Comparison of ENCODE assay signal across 8 cellular contexts in the genomic region with DNA sequence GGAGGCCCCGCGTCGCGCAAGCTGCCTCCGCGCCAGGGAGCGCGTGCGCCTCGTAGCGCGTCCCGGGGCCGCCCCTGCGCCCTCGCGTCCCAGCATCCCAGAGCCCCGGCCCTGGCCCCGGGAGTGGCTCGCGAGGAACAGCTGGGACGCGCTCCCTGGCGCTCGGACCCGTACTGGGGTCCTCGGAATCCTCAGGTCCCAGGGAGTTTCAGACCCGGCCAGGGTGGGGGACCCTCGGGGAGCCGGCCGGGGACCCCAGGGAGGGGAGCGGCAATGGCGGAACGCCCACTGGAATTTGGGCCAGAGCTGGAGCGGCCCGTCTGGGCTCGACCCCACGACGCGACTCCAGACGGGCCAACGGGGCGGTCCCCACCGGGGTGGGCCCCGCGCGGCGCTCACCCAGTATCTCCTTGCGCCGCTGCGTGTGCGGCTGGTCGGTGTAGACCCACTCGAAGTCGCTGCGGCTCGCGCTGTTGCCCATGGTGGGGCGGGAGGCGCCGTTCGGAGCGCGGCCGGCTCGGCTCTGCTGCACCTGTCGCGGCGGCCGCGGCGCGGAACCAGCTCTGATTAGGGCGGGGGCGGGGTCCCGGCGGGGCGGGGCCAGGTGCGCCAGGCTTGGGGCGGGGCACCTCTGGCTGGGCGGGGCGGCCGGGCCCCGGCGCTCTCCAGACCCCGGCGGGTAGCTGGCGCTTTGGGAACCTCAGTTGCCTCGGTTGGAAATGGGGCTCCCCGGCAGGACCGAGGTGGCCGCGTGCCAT. TPM values are rescaled to one million over a fixed set of nuclear protein-coding genes. Genes with fewer than 3 reads are reported as not detected.
DNase-seq lines count a peak whose midpoint lies in the region; ATAC-seq, FAIRE-seq and TF ChIP-seq lines count a peak whose summit lies in the region.

DEGS2 (minus strand) TSS at position 539 of the 758 bp plus-strand sequence; CDS start at position 481, 58 bp downstream.

- ATAC-seq in GM19463 (IDR thresholded peaks at IDR 0.05; ENCODE audit: unreplicated experiment) (peak; percentile 64), HG02763 (IDR thresholded peaks at IDR 0.05; ENCODE audit: unreplicated experiment) (no peak)

- TF ChIP-seq CTCF in BE2C (IDR thresholded peaks at IDR 0.05; ENCODE audit: low read depth, low read length) (no peak), cardiac muscle cell (IDR thresholded peaks at IDR 0.05; ENCODE audit: low read depth, low read length) (no peak)

- H3K27ac ChIP-seq in cardiac muscle cell = no peak within 1 kb of the TSS

- FAIRE-seq in urothelium cell line (lab: Jason Lieb, UNC) = no peak

- H3K4me1 ChIP-seq in BE2C (peaks cover 6% of the 10 kb centered on the region), cardiac muscle cell (ENCODE audit: low read depth) (no peaks in the 10 kb centered on the region)

- H3K36me3 ChIP-seq in BE2C (no peaks in the 10 kb centered on the region), cardiac muscle cell (no peaks in the 10 kb centered on the region)

- DNase-seq in BE2C = no peak
- DNase-seq in NCI-H2107 (lab: John Stamatoyannopoulos, UW) = peak; percentile 89
- peak; percentile 49 for DNase-seq in activated T-cell treated with anti-CD3 and anti-CD28 coated beads for 1 hour (ENCODE audit: low read depth)
- DNase-seq in cardiac muscle cell (ENCODE audit: low read depth in 1 of 2, low spot score in 1 of 2) = peak in 1 of 2 donors; percentile 54
- no peak for DNase-seq in skeletal muscle cell (ENCODE audit: low read depth)
- DNase-seq in urothelium cell line (ENCODE audit: low spot score) = no peak

- H3K4me3 ChIP-seq in BE2C (ENCODE audit: low read depth, low read length) (peak within 1 kb of the TSS; percentile 37), cardiac muscle cell (peak within 1 kb of the TSS; percentile 15), skeletal muscle cell (ENCODE audit: low read depth, low read length) (peak within 1 kb of the TSS; percentile 27)

- H3K9me3 ChIP-seq in BE2C = peaks cover 11% of the 10 kb centered on the region
- no peaks in the 10 kb centered on the region for H3K9me3 ChIP-seq in cardiac muscle cell (ENCODE audit: low read depth)

- peaks cover 30% of the 10 kb centered on the region for H3K27me3 ChIP-seq in BE2C
- H3K27me3 ChIP-seq in cardiac muscle cell = peaks cover 85% of the 10 kb centered on the region

RNA-seq across cellular contexts. Expression of gene DEGS2, which starts in this region (rescaled TPM):
- polyA plus RNA-seq in BE2C (2012; ENCODE audit: insufficient read depth, insufficient read length, low read depth) = 0.32 TPM
- total RNA-seq in cardiac muscle cell = 0.49 and 2.7 TPM in 2 replicates
- polyA plus RNA-seq in cardiac muscle cell = 1.2 and 1.3 TPM in 2 replicates

Comparison
In these comparisons a context has a peak if more than half of its experiments do, and no peak if none do; other contexts are left out.
1. DNase-seq: peak in NCI-H2107 (single experiment) and activated T-cell treated with anti-CD3 and anti-CD28 coated beads for 1 hour (single experiment); none in BE2C (single experiment), skeletal muscle cell (single experiment) and urothelium cell line (single experiment).
2. Peak in every context shown above with its lines, with median percentiles within 50 percentile points of each other: H3K4me3 ChIP-seq.